ENCODE assay signal across 1 cellular context in genomic region chr3:15367059-15367458, GRCh38.
TF ChIP-seq lines count a peak whose summit lies in the region.

No MANE protein-coding gene starts in this region.

TF ChIP-seq in K562, 482 proteins besides CTCF, POLR2A, EP300 and RAD21 (continues in another document):
- no peak for TF ChIP-seq ZFPM2 (CRISPR knock-in tag; IDR thresholded peaks at IDR 0.05)
- TF ChIP-seq TCF7L2 (IDR thresholded peaks at IDR 0.05; ENCODE audit: low read depth, low read length) = no peak
- no peak for TF ChIP-seq SMC3 (conservative IDR thresholded peaks at IDR 0.05; ENCODE audit: insufficient read depth, low read depth, low read length)
- no peak for TF ChIP-seq CREB3 (tag; conservative IDR thresholded peaks at IDR 0.05; ENCODE audit: low read depth)
- 0 out of 2 replicates have a peak, but pooled peaks have one; percentile 6 for TF ChIP-seq GATA2 (CRISPR knock-in tag; IDR thresholded peaks at IDR 0.05)
- no peak for TF ChIP-seq TARDBP (IDR thresholded peaks at IDR 0.05)
- no peak for TF ChIP-seq ARID4B (CRISPR knock-in tag; IDR thresholded peaks at IDR 0.05)
- TF ChIP-seq ARID1B (IDR thresholded peaks at IDR 0.05) = peak; percentile 53
- no peak for TF ChIP-seq IRF2 (CRISPR knock-in tag; IDR thresholded peaks at IDR 0.05)
- no peak for TF ChIP-seq DIDO1 (tag; IDR thresholded peaks at IDR 0.05; ENCODE audit: low read depth)
- TF ChIP-seq ZFP36 (IDR thresholded peaks at IDR 0.05; ENCODE audit: low read depth, low read length, partially characterized antibody) = no peak
- TF ChIP-seq SP2 (IDR thresholded peaks at IDR 0.05; ENCODE audit: extremely low read depth, low read depth, low read length, poor library complexity, severe bottlenecking) = no peak
- TF ChIP-seq CBFA2T3 (IDR thresholded peaks at IDR 0.05) = peak; percentile 53; the same call in 1 of the 2 replicates
- TF ChIP-seq ZNF699 (CRISPR knock-in tag; IDR thresholded peaks at IDR 0.05; ENCODE audit: insufficient replicate concordance) = no peak
- TF ChIP-seq XRCC5 (IDR thresholded peaks at IDR 0.05; ENCODE audit: low read depth, low read length) = no peak
- TF ChIP-seq HMGXB4 (CRISPR knock-in tag; IDR thresholded peaks at IDR 0.05) = no peak
- TF ChIP-seq ZNF280A (IDR thresholded peaks at IDR 0.05; ENCODE audit: low read depth, partially characterized antibody) = no peak
- TF ChIP-seq MCM5 (IDR thresholded peaks at IDR 0.05; ENCODE audit: low read depth) = no peak
- no peak for TF ChIP-seq ZSCAN32 (CRISPR knock-in tag; IDR thresholded peaks at IDR 0.05)
- no peak for TF ChIP-seq E2F3 (CRISPR knock-in tag; IDR thresholded peaks at IDR 0.05)
- no peak for TF ChIP-seq RB1 (IDR thresholded peaks at IDR 0.05; ENCODE audit: low read depth)
- no peak for TF ChIP-seq GTF2F1 (IDR thresholded peaks at IDR 0.05; ENCODE audit: low read depth, low read length)
- TF ChIP-seq CXXC5 (CRISPR knock-in tag; IDR thresholded peaks at IDR 0.05) = no peak
- TF ChIP-seq HDAC1 (IDR thresholded peaks at IDR 0.05) = 0 out of 4 replicates have a peak, but pooled peaks of 1 of the 2 experiments have one; percentile 19
- TF ChIP-seq MBD1 (CRISPR knock-in tag; IDR thresholded peaks at IDR 0.05) = no peak
- no peak for TF ChIP-seq CTBP1 (IDR thresholded peaks at IDR 0.05; ENCODE audit: borderline replicate concordance)
- peak in 1 of 2 experiments; percentile 33 for TF ChIP-seq AFF1 (IDR thresholded peaks at IDR 0.05; ENCODE audit: low read depth in 1 of 2, partially characterized antibody in 2 of 2)
- no peak for TF ChIP-seq CSDE1 (IDR thresholded peaks at IDR 0.05)
- TF ChIP-seq MEF2A (IDR thresholded peaks at IDR 0.05; ENCODE audit: control insufficient read depth, low read depth, low read length) = no peak
- TF ChIP-seq TCF3 (CRISPR knock-in tag; IDR thresholded peaks at IDR 0.05) = 0 out of 2 replicates have a peak, but pooled peaks have one; percentile 15
- peak; percentile 23 to 25; a peak in 1 of 4 replicates for TF ChIP-seq FOXK2 (conservative IDR thresholded peaks at IDR 0.05 in 1 of 2, IDR thresholded peaks at IDR 0.05 in 1 of 2; ENCODE audit: low read depth in 2 of 2)
- TF ChIP-seq FOSL1 (tag; conservative IDR thresholded peaks at IDR 0.05) = peak; percentile 83
- TF ChIP-seq LCOR (CRISPR knock-in tag; IDR thresholded peaks at IDR 0.05) = peak; percentile 38; the same call in 1 of the 2 replicates
- TF ChIP-seq E2F4 (CRISPR knock-in tag; IDR thresholded peaks at IDR 0.05; ENCODE audit: low read depth) = no peak
- no peak for TF ChIP-seq KDM1A (IDR thresholded peaks at IDR 0.05)
- TF ChIP-seq PRDM10 (IDR thresholded peaks at IDR 0.05; ENCODE audit: partially characterized antibody) = no peak
- TF ChIP-seq ZNF217 (CRISPR knock-in tag; IDR thresholded peaks at IDR 0.05) = no peak
- TF ChIP-seq TEAD4 (IDR thresholded peaks at IDR 0.05; ENCODE audit: low read length) = peak; percentile 50
- no peak for TF ChIP-seq TEAD4 (CRISPR knock-in tag; IDR thresholded peaks at IDR 0.05; ENCODE audit: borderline replicate concordance)
- peak; percentile 66; the same call in 1 of the 2 replicates for TF ChIP-seq SMARCE1 (IDR thresholded peaks at IDR 0.05)
- TF ChIP-seq POLR3A (IDR thresholded peaks at IDR 0.05; ENCODE audit: borderline replicate concordance, extremely low read depth, insufficient read depth, insufficient read length) = no peak
- TF ChIP-seq BCOR (IDR thresholded peaks at IDR 0.05) = no peak
